20 cellular contexts compared by ENCODE assay signal in the genomic region with DNA sequence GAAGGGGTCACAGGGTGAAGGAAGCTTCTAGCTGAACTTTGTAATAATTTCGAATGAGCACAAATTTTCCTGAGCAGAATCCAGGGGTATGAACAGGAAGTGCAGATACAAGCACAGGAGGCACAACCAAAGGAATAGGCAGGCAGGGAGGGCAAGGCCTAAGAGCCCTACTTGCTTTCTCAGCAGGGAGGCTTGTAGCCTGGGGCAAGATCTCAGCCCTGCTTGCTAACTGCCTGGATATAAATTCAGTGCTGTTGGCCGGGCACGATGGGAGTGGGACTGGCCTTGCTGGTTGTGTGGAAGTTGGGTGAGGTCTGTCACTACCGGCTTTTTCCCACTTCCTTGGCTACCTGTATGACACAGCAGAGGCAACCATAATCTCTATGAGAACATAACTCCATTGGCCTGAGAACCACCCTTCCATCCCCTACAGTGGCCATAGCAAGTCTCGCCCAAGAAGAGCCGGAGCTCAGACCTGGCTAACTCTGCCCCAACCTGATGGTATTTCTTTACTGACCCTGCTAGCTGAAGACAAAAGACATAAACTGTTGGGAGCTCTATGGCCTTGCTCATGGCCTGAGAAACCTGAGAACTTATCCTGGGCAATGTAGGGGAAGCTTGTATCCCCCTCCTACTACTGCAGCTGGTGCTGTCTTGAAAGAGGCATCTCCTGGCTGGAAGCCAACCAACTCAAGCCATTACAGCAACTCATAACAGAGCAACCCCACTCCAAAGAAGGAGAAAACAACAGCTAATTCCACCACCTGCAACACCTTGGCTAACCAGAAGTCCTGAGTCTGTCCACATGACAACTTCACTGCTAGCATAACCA. TPM values are rescaled to one million over a fixed set of nuclear protein-coding genes. Genes with fewer than 3 reads are reported as not detected.
DNase-seq lines count a peak whose midpoint lies in the region; ATAC-seq and TF ChIP-seq lines count a peak whose summit lies in the region.
"Had no signal": no experiment of that assay in that cellular context is flagged by ENCODE, and none has a peak within 500 bp of the region (broad histone marks: within the 10 kb centered on the region; RNA-seq: fewer than 3 reads in every experiment).

No MANE protein-coding gene starts in this region.

- no peak overlapping the region for H3K18ac ChIP-seq in neuronal stem cell (ENCODE audit: low read length)

- H3K4me3 ChIP-seq in PC-9 (no peak overlapping the region), neuronal stem cell (ENCODE audit: low read length in 2 of 2) (no peak overlapping the region), gastrocnemius medialis (no peak overlapping the region)

- no peak overlapping the region for H4K8ac ChIP-seq in neuronal stem cell (ENCODE audit: low read depth, low read length)

- H2BK5ac ChIP-seq in neuronal stem cell (ENCODE audit: low read length): no peak overlapping the region

- H4K91ac ChIP-seq in neuronal stem cell (ENCODE audit: low read depth, low read length, poor library complexity): no peak overlapping the region

- H3K27ac ChIP-seq in PC-9 (no peak overlapping the region), neuronal stem cell (replicated peaks; ENCODE audit: low read length) (no peak overlapping the region), gastrocnemius medialis (no peak overlapping the region)

- 0 out of 2 replicates have a peak, but pooled peaks cover under 1% of the 10 kb centered on the region for H3K4me1 ChIP-seq in PC-9 (replicated peaks; ENCODE audit: insufficient read depth)
- H3K4me1 ChIP-seq in neuronal stem cell (ENCODE audit: control insufficient read depth in 2 of 2, insufficient read depth in 1 of 2, low read depth in 1 of 2, low read length in 2 of 2): no peaks in the 10 kb centered on the region
- no peaks in the 10 kb centered on the region for H3K4me1 ChIP-seq in gastrocnemius medialis

- no CpG with 5 or more reads among the region's 6 CpGs for WGBS in neuronal stem cell (ENCODE audit: extremely low coverage in 2 of 2, insufficient read length in 2 of 2, insufficient replicate concordance in 1 of 2), 2 donors

- CTCF ChIA-PET in PC-9 (lab: Charles Lee): no interaction called here

- H3K36me3 ChIP-seq in PC-9 (ENCODE audit: low read depth) (no peaks in the 10 kb centered on the region), neuronal stem cell (replicated peaks in 1 of 2; ENCODE audit: control insufficient read depth in 2 of 2, insufficient read depth in 2 of 2, low read length in 2 of 2) (no peaks in the 10 kb centered on the region), gastrocnemius medialis (no peaks in the 10 kb centered on the region)

- intact Hi-C loops in PC-9 (cut with micrococcal nuclease; ENCODE audit: unreplicated experiment) (no loop called here), gastrocnemius medialis (cut with DNase I; ENCODE audit: low total_unique reads) (no loop called here)

- no peak overlapping the region for H3K14ac ChIP-seq in neuronal stem cell (ENCODE audit: low read length)

- POLR2A ChIA-PET in PC-9 (lab: Charles Lee; ENCODE audit: unreplicated experiment): no interaction called here

- no peak for TF ChIP-seq CTCF in PC-9 (conservative IDR thresholded peaks at IDR 0.05)
- TF ChIP-seq CTCF in gastrocnemius medialis (IDR thresholded peaks at IDR 0.05 in 4 of 5, conservative IDR thresholded peaks at IDR 0.05 in 1 of 5): no peak

- H3K4me2 ChIP-seq in PC-9 (no peak overlapping the region), neuronal stem cell (ENCODE audit: insufficient read depth, low read length, poor library complexity, severe bottlenecking) (no peak overlapping the region)

- no peaks in the 10 kb centered on the region for H3K27me3 ChIP-seq in PC-9 (ENCODE audit: insufficient read depth, low read depth)
- H3K27me3 ChIP-seq in neuronal stem cell (ENCODE audit: control insufficient read depth in 3 of 3, insufficient read depth in 3 of 3, low read depth in 1 of 3, low read length in 3 of 3): no peaks in the 10 kb centered on the region
- no peaks in the 10 kb centered on the region for H3K27me3 ChIP-seq in gastrocnemius medialis

- no peak for ATAC-seq in GM21381 (IDR thresholded peaks at IDR 0.05; ENCODE audit: unreplicated experiment)
- no peak for ATAC-seq in gastrocnemius medialis
- ATAC-seq: Right ventricle myocardium inferior, SK-N-SH treated with all-trans-retinoic acid at 6 μM for 48 hours had no signal

- no peak for TF ChIP-seq POLR2A in gastrocnemius medialis (IDR thresholded peaks at IDR 0.05)

- no peak overlapping the region for H3K9ac ChIP-seq in neuronal stem cell (ENCODE audit: low read depth, low read length, poor library complexity)

- H2AFZ ChIP-seq in PC-9: peak overlapping the region; percentile 5; the same call in 1 of the 2 replicates
- H2AFZ ChIP-seq in neuronal stem cell (ENCODE audit: low read length): no peak overlapping the region

- no peak overlapping the region for H3K23ac ChIP-seq in neuronal stem cell (ENCODE audit: low read depth, low read length, poor library complexity)

- BruUV-seq in PC-9 (replicated peaks; lab: Mats Ljungman, UMichigan): no TSS peak

- no peak overlapping the region for H2BK120ac ChIP-seq in neuronal stem cell (ENCODE audit: low read depth, low read length)

- H2BK12ac ChIP-seq in neuronal stem cell (ENCODE audit: low read length): no peak overlapping the region

- no peak overlapping the region for H2BK15ac ChIP-seq in neuronal stem cell (ENCODE audit: low read length)

- no peak overlapping the region for H3K4ac ChIP-seq in neuronal stem cell (ENCODE audit: low read length)

- H4K20me1 ChIP-seq in PC-9 (ENCODE audit: insufficient read depth): no peaks in the 10 kb centered on the region

- H3F3A ChIP-seq in PC-9 (ENCODE audit: insufficient read depth, low read depth): no peaks in the 10 kb centered on the region

- no peak overlapping the region for H2AK5ac ChIP-seq in neuronal stem cell (ENCODE audit: low read depth, low read length)

- in situ Hi-C loops in gastrocnemius medialis (cut with MboI; ENCODE audit: low sequenced_read_pairs in 4 of 4): loop anchor here in 3 of 4 donors (5.0 to 25.0 kb wide), 3 partner anchors 266 to 279 kb away; partner anchors contain the start of gene STEAP1 (in 2 of the 3)

- no peaks in the 10 kb centered on the region for H3K9me2 ChIP-seq in PC-9 (ENCODE audit: insufficient read depth)

- peaks cover 4% of the 10 kb centered on the region; the same call in 1 of the 2 replicates for H3K9me3 ChIP-seq in PC-9 (ENCODE audit: insufficient read depth, low read depth)
- peaks cover 7 to 12% of the 10 kb centered on the region in 2 donors for H3K9me3 ChIP-seq in neuronal stem cell (replicated peaks in 1 of 2; ENCODE audit: control insufficient read depth in 2 of 2, insufficient read depth in 1 of 2, low read depth in 1 of 2, low read length in 2 of 2)
- no peaks in the 10 kb centered on the region for H3K9me3 ChIP-seq in gastrocnemius medialis

- no peaks in the 10 kb centered on the region for H3K79me1 ChIP-seq in neuronal stem cell (ENCODE audit: low read depth, low read length)

- peak; percentile 66 for DNase-seq in NCI-H2171 treated with DMSO at 0.1 percent for 48 hours (lab: John Stamatoyannopoulos, UW)
- DNase-seq in NCI-H2171 (lab: John Stamatoyannopoulos, UW): no peak
- no peak for DNase-seq in PC-9
- peak; percentile 18 for DNase-seq in iris pigment epithelial cell (ENCODE audit: low read depth)
- DNase-seq in stimulated activated CD4-positive, alpha-beta T cell treated with anti-CD3 and anti-CD28 coated beads, Interleukin-4, amount 100 ng/mL, for 1 hour: no peak
- no peak for DNase-seq in neuronal stem cell (ENCODE audit: low spot score)
- DNase-seq in gastrocnemius medialis: no peak
- DNase-seq: COR-L47, DMS79, GDM1, KBM-7, NCI-H1092 treated with DMSO at 0.1 percent for 48 hours, NCI-H1930, NCI-H2227 treated with DMSO at 0.1 percent for 48 hours, NCI-H526 had no signal

- H3K79me2 ChIP-seq in PC-9 (ENCODE audit: low read depth): no peaks in the 10 kb centered on the region

RNA-seq across cellular contexts. Expression of gene CLDN12, which starts 27.6 kb away (rescaled TPM):
- total RNA-seq in PC-9 (2021) (50.9 and 57.7 TPM in 2 replicates), gastrocnemius medialis (10 to 100 TPM in 3 of 4 donors, 1 to 10 TPM in 1; 9.5 to 39.9 (median 32.6) TPM)
- polyA plus RNA-seq in neuronal stem cell (2013, experiment 1 of 2): 25.0 TPM
- 27.1 TPM for polyA plus RNA-seq in neuronal stem cell (2013, experiment 2 of 2)

RNA-seq across cellular contexts. Expression of gene PTTG1IP2, which starts 38.6 kb away (rescaled TPM):
- total RNA-seq in PC-9 (2021) (not detected in 2 replicates), gastrocnemius medialis (not detected)
- polyA plus RNA-seq in neuronal stem cell (2013, experiment 1 of 2): not detected
- not detected for polyA plus RNA-seq in neuronal stem cell (2013, experiment 2 of 2)
- total RNA-seq: MCF 10A, Right ventricle myocardium inferior had no signal
- polyA plus RNA-seq: CD14-positive monocyte had no signal

Comparison
In these comparisons a context has a peak if more than half of its experiments do, and no peak if none do; other contexts are left out.
1. DNase-seq: peak in NCI-H2171 treated with DMSO at 0.1 percent for 48 hours (single experiment) and iris pigment epithelial cell (single experiment); none in NCI-H2171 (single experiment), PC-9 (0 of 2), stimulated activated CD4-positive, alpha-beta T cell treated with anti-CD3 and anti-CD28 coated beads, Interleukin-4, amount 100 ng/mL, for 1 hour (single experiment), neuronal stem cell (single experiment) and gastrocnemius medialis (0 of 2).